In the genomic region with DNA sequence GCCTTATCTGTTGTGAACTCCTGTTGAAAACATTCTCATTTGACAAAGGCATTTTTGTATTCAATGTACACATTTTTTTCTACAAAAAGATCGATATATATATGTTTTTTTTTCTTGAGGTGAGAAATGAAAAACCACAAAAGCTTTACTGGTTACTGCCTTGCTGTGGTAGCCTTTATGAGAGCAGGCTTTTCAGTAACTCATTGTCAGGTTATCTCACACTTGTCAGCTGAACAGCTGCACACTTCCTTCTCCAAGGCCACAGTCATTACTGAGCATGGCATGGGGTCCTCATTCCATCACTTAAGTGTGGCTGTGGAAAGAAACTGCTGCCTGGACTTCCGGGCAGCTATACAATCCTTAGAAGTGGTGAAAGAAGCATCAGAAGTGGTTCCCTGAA, we compare ENCODE assay signal across 1 cellular context.
TF ChIP-seq lines count a peak whose summit lies in the region.

No MANE protein-coding gene starts in this region.

TF ChIP-seq in GM12878, 131 proteins besides CTCF, POLR2A, EP300 and RAD21 (continued from another document and continues in another):
- TF ChIP-seq, protein P1, sequence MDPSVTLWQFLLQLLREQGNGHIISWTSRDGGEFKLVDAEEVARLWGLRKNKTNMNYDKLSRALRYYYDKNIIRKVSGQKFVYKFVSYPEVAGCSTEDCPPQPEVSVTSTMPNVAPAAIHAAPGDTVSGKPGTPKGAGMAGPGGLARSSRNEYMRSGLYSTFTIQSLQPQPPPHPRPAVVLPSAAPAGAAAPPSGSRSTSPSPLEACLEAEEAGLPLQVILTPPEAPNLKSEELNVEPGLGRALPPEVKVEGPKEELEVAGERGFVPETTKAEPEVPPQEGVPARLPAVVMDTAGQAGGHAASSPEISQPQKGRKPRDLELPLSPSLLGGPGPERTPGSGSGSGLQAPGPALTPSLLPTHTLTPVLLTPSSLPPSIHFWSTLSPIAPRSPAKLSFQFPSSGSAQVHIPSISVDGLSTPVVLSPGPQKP (IDR thresholded peaks at IDR 0.05; ENCODE audit: low read depth, low read length): no peak
- TF ChIP-seq MYB (IDR thresholded peaks at IDR 0.05; ENCODE audit: borderline replicate concordance, low read depth, low read length) (no peak), NR2F1 (conservative IDR thresholded peaks at IDR 0.05) (0 out of 2 replicates have a peak, but pooled peaks have one; percentile 35), ZSCAN29 (IDR thresholded peaks at IDR 0.05) (no peak), KLF5 (IDR thresholded peaks at IDR 0.05; ENCODE audit: partially characterized antibody) (no peak), BHLHE40 (IDR thresholded peaks at IDR 0.05; ENCODE audit: borderline replicate concordance in 1 of 2, low read depth in 2 of 2, low read length in 1 of 2) (peak; percentile 38 to 59; a peak in 1 of 4 replicates), HDGF (IDR thresholded peaks at IDR 0.05) (no peak), ZNF24 (IDR thresholded peaks at IDR 0.05) (no peak), CBX3 (IDR thresholded peaks at IDR 0.05; ENCODE audit: borderline replicate concordance, low read depth) (no peak), RFX5 (IDR thresholded peaks at IDR 0.05; ENCODE audit: low read depth, low read length) (no peak), POU2F2 (IDR thresholded peaks at IDR 0.05; ENCODE audit: borderline replicate concordance, low read depth, low read length) (no peak), RUNX3 (IDR thresholded peaks at IDR 0.05; ENCODE audit: low read length) (peak; percentile 74), BCL11A (IDR thresholded peaks at IDR 0.05; ENCODE audit: low read depth, low read length) (no peak), ZNF274 (IDR thresholded peaks at IDR 0.05; ENCODE audit: insufficient read depth, insufficient read length) (no peak), YY1 (IDR thresholded peaks at IDR 0.05; ENCODE audit: low read depth, low read length) (no peak), POLR2AphosphoS2 (IDR thresholded peaks at IDR 0.05; ENCODE audit: low read depth, low read length) (no peak), MEF2A (IDR thresholded peaks at IDR 0.05; ENCODE audit: insufficient read depth, low read depth, low read length) (no peak), EGR1 (IDR thresholded peaks at IDR 0.05; ENCODE audit: borderline replicate concordance in 1 of 2, low read depth in 2 of 2, low read length in 2 of 2) (no peak), ZNF384 (IDR thresholded peaks at IDR 0.05; ENCODE audit: borderline replicate concordance, low read depth, low read length) (peak; percentile 85), CREB1 (IDR thresholded peaks at IDR 0.05; ENCODE audit: low read depth) (no peak), HCFC1 (IDR thresholded peaks at IDR 0.05; ENCODE audit: low read length) (no peak), SIX5 (IDR thresholded peaks at IDR 0.05; ENCODE audit: low read depth, low read length, severe bottlenecking) (no peak), JUNB (IDR thresholded peaks at IDR 0.05) (no peak), SPI1 (IDR thresholded peaks at IDR 0.05; ENCODE audit: borderline replicate concordance, insufficient read depth, low read depth, low read length) (peak; percentile 42; the same call in 1 of the 2 replicates), RCOR1 (conservative IDR thresholded peaks at IDR 0.05; ENCODE audit: low read depth, low read length) (no peak), TCF7 (IDR thresholded peaks at IDR 0.05; ENCODE audit: borderline replicate concordance) (no peak)
- TF ChIP-seq, protein P2, sequence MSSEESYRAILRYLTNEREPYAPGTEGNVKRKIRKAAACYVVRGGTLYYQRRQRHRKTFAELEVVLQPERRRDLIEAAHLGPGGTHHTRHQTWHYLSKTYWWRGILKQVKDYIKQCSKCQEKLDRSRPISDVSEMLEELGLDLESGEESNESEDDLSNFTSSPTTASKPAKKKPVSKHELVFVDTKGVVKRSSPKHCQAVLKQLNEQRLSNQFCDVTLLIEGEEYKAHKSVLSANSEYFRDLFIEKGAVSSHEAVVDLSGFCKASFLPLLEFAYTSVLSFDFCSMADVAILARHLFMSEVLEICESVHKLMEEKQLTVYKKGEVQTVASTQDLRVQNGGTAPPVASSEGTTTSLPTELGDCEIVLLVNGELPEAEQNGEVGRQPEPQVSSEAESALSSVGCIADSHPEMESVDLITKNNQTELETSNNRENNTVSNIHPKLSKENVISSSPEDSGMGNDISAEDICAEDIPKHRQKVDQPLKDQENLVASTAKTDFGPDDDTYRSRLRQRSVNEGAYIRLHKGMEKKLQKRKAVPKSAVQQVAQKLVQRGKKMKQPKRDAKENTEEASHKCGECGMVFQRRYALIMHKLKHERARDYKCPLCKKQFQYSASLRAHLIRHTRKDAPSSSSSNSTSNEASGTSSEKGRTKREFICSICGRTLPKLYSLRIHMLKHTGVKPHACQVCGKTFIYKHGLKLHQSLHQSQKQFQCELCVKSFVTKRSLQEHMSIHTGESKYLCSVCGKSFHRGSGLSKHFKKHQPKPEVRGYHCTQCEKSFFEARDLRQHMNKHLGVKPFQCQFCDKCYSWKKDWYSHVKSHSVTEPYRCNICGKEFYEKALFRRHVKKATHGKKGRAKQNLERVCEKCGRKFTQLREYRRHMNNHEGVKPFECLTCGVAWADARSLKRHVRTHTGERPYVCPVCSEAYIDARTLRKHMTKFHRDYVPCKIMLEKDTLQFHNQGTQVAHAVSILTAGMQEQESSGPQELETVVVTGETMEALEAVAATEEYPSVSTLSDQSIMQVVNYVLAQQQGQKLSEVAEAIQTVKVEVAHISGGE (CRISPR knock-in tag; IDR thresholded peaks at IDR 0.05): no peak
- TF ChIP-seq, protein P3, sequence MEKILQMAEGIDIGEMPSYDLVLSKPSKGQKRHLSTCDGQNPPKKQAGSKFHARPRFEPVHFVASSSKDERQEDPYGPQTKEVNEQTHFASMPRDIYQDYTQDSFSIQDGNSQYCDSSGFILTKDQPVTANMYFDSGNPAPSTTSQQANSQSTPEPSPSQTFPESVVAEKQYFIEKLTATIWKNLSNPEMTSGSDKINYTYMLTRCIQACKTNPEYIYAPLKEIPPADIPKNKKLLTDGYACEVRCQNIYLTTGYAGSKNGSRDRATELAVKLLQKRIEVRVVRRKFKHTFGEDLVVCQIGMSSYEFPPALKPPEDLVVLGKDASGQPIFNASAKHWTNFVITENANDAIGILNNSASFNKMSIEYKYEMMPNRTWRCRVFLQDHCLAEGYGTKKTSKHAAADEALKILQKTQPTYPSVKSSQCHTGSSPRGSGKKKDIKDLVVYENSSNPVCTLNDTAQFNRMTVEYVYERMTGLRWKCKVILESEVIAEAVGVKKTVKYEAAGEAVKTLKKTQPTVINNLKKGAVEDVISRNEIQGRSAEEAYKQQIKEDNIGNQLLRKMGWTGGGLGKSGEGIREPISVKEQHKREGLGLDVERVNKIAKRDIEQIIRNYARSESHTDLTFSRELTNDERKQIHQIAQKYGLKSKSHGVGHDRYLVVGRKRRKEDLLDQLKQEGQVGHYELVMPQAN (conservative IDR thresholded peaks at IDR 0.05): no peak
- TF ChIP-seq, protein P4, sequence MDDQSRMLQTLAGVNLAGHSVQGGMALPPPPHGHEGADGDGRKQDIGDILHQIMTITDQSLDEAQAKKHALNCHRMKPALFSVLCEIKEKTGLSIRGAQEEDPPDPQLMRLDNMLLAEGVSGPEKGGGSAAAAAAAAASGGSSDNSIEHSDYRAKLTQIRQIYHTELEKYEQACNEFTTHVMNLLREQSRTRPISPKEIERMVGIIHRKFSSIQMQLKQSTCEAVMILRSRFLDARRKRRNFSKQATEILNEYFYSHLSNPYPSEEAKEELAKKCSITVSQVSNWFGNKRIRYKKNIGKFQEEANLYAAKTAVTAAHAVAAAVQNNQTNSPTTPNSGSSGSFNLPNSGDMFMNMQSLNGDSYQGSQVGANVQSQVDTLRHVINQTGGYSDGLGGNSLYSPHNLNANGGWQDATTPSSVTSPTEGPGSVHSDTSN (IDR thresholded peaks at IDR 0.05; ENCODE audit: insufficient replicate concordance, low read depth, low read length): no peak
- TF ChIP-seq, protein P5, sequence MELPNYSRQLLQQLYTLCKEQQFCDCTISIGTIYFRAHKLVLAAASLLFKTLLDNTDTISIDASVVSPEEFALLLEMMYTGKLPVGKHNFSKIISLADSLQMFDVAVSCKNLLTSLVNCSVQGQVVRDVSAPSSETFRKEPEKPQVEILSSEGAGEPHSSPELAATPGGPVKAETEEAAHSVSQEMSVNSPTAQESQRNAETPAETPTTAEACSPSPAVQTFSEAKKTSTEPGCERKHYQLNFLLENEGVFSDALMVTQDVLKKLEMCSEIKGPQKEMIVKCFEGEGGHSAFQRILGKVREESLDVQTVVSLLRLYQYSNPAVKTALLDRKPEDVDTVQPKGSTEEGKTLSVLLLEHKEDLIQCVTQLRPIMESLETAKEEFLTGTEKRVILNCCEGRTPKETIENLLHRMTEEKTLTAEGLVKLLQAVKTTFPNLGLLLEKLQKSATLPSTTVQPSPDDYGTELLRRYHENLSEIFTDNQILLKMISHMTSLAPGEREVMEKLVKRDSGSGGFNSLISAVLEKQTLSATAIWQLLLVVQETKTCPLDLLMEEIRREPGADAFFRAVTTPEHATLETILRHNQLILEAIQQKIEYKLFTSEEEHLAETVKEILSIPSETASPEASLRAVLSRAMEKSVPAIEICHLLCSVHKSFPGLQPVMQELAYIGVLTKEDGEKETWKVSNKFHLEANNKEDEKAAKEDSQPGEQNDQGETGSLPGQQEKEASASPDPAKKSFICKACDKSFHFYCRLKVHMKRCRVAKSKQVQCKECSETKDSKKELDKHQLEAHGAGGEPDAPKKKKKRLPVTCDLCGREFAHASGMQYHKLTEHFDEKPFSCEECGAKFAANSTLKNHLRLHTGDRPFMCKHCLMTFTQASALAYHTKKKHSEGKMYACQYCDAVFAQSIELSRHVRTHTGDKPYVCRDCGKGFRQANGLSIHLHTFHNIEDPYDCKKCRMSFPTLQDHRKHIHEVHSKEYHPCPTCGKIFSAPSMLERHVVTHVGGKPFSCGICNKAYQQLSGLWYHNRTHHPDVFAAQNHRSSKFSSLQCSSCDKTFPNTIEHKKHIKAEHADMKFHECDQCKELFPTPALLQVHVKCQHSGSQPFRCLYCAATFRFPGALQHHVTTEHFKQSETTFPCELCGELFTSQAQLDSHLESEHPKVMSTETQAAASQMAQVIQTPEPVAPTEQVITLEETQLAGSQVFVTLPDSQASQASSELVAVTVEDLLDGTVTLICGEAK (IDR thresholded peaks at IDR 0.05; ENCODE audit: borderline replicate concordance): no peak; the same call in 1 of the 2 replicates
- TF ChIP-seq, protein P6, sequence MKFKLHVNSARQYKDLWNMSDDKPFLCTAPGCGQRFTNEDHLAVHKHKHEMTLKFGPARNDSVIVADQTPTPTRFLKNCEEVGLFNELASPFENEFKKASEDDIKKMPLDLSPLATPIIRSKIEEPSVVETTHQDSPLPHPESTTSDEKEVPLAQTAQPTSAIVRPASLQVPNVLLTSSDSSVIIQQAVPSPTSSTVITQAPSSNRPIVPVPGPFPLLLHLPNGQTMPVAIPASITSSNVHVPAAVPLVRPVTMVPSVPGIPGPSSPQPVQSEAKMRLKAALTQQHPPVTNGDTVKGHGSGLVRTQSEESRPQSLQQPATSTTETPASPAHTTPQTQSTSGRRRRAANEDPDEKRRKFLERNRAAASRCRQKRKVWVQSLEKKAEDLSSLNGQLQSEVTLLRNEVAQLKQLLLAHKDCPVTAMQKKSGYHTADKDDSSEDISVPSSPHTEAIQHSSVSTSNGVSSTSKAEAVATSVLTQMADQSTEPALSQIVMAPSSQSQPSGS (IDR thresholded peaks at IDR 0.05; ENCODE audit: low read length): no peak
- TF ChIP-seq, protein P7, sequence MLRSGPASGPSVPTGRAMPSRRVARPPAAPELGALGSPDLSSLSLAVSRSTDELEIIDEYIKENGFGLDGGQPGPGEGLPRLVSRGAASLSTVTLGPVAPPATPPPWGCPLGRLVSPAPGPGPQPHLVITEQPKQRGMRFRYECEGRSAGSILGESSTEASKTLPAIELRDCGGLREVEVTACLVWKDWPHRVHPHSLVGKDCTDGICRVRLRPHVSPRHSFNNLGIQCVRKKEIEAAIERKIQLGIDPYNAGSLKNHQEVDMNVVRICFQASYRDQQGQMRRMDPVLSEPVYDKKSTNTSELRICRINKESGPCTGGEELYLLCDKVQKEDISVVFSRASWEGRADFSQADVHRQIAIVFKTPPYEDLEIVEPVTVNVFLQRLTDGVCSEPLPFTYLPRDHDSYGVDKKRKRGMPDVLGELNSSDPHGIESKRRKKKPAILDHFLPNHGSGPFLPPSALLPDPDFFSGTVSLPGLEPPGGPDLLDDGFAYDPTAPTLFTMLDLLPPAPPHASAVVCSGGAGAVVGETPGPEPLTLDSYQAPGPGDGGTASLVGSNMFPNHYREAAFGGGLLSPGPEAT (IDR thresholded peaks at IDR 0.05; ENCODE audit: low read depth): peak; percentile 63
- TF ChIP-seq, protein P8, sequence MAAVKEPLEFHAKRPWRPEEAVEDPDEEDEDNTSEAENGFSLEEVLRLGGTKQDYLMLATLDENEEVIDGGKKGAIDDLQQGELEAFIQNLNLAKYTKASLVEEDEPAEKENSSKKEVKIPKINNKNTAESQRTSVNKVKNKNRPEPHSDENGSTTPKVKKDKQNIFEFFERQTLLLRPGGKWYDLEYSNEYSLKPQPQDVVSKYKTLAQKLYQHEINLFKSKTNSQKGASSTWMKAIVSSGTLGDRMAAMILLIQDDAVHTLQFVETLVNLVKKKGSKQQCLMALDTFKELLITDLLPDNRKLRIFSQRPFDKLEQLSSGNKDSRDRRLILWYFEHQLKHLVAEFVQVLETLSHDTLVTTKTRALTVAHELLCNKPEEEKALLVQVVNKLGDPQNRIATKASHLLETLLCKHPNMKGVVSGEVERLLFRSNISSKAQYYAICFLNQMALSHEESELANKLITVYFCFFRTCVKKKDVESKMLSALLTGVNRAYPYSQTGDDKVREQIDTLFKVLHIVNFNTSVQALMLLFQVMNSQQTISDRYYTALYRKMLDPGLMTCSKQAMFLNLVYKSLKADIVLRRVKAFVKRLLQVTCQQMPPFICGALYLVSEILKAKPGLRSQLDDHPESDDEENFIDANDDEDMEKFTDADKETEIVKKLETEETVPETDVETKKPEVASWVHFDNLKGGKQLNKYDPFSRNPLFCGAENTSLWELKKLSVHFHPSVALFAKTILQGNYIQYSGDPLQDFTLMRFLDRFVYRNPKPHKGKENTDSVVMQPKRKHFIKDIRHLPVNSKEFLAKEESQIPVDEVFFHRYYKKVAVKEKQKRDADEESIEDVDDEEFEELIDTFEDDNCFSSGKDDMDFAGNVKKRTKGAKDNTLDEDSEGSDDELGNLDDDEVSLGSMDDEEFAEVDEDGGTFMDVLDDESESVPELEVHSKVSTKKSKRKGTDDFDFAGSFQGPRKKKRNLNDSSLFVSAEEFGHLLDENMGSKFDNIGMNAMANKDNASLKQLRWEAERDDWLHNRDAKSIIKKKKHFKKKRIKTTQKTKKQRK (IDR thresholded peaks at IDR 0.05; ENCODE audit: low read depth, low read length): no peak
- TF ChIP-seq, protein P9, sequence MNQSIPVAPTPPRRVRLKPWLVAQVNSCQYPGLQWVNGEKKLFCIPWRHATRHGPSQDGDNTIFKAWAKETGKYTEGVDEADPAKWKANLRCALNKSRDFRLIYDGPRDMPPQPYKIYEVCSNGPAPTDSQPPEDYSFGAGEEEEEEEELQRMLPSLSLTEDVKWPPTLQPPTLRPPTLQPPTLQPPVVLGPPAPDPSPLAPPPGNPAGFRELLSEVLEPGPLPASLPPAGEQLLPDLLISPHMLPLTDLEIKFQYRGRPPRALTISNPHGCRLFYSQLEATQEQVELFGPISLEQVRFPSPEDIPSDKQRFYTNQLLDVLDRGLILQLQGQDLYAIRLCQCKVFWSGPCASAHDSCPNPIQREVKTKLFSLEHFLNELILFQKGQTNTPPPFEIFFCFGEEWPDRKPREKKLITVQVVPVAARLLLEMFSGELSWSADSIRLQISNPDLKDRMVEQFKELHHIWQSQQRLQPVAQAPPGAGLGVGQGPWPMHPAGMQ (IDR thresholded peaks at IDR 0.05; ENCODE audit: borderline replicate concordance): no peak
- TF ChIP-seq, protein P10, sequence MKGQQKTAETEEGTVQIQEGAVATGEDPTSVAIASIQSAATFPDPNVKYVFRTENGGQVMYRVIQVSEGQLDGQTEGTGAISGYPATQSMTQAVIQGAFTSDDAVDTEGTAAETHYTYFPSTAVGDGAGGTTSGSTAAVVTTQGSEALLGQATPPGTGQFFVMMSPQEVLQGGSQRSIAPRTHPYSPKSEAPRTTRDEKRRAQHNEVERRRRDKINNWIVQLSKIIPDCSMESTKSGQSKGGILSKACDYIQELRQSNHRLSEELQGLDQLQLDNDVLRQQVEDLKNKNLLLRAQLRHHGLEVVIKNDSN (IDR thresholded peaks at IDR 0.05; ENCODE audit: borderline replicate concordance, extremely low read length, insufficient read depth, low read depth, low read length): no peak
